1 cellular context compared by ENCODE assay signal in the genomic region with DNA sequence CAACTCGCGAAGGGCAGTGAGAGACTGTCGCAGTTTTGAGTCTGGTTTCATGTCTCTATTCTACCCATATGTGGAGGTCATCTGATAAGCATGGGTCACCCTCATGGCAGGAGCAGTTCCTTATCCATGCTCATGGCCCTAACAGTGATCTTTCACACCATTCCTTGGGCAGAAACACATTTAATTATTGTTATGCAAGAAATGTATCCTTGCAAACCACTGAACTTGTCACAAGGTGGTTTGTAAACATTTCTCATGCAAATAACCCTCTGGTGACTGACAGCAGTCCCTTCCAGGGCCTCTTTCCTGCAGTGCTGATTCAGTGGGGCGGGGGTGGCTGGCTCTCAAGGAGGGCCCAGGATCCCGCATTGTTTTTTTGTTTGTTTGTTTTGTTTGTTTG.
TF ChIP-seq lines count a peak whose summit lies in the region.

No MANE protein-coding gene starts in this region.

TF ChIP-seq in K562, 482 proteins besides CTCF, POLR2A, EP300 and RAD21 (continued from another document and continues in another):
- TF ChIP-seq, protein P1, sequence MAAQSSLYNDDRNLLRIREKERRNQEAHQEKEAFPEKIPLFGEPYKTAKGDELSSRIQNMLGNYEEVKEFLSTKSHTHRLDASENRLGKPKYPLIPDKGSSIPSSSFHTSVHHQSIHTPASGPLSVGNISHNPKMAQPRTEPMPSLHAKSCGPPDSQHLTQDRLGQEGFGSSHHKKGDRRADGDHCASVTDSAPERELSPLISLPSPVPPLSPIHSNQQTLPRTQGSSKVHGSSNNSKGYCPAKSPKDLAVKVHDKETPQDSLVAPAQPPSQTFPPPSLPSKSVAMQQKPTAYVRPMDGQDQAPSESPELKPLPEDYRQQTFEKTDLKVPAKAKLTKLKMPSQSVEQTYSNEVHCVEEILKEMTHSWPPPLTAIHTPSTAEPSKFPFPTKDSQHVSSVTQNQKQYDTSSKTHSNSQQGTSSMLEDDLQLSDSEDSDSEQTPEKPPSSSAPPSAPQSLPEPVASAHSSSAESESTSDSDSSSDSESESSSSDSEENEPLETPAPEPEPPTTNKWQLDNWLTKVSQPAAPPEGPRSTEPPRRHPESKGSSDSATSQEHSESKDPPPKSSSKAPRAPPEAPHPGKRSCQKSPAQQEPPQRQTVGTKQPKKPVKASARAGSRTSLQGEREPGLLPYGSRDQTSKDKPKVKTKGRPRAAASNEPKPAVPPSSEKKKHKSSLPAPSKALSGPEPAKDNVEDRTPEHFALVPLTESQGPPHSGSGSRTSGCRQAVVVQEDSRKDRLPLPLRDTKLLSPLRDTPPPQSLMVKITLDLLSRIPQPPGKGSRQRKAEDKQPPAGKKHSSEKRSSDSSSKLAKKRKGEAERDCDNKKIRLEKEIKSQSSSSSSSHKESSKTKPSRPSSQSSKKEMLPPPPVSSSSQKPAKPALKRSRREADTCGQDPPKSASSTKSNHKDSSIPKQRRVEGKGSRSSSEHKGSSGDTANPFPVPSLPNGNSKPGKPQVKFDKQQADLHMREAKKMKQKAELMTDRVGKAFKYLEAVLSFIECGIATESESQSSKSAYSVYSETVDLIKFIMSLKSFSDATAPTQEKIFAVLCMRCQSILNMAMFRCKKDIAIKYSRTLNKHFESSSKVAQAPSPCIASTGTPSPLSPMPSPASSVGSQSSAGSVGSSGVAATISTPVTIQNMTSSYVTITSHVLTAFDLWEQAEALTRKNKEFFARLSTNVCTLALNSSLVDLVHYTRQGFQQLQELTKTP (IDR thresholded peaks at IDR 0.05; ENCODE audit: low read depth in 1 of 2, partially characterized antibody in 2 of 2), result peak in 1 of 2 experiments; percentile 45
- TF ChIP-seq ESRRA (IDR thresholded peaks at IDR 0.05; ENCODE audit: borderline replicate concordance, low read depth) (peak; percentile 86), BRF1 (IDR thresholded peaks at IDR 0.05; ENCODE audit: borderline replicate concordance, extremely low read depth, insufficient read length) (no peak), NFE2 (IDR thresholded peaks at IDR 0.05; ENCODE audit: low read depth) (no peak), ARHGAP35 (IDR thresholded peaks at IDR 0.05; ENCODE audit: partially characterized antibody) (no peak), NFRKB (IDR thresholded peaks at IDR 0.05; ENCODE audit: low read depth) (no peak), CREM (IDR thresholded peaks at IDR 0.05; ENCODE audit: low read depth) (0 out of 2 replicates have a peak, but pooled peaks have one; percentile 10), TRIM24 (IDR thresholded peaks at IDR 0.05) (0 out of 4 replicates have a peak, but pooled peaks of 1 of the 2 experiments have one; percentile 26), HLTF (IDR thresholded peaks at IDR 0.05) (no peak), ZNF232 (CRISPR knock-in tag; IDR thresholded peaks at IDR 0.05) (no peak), BHLHE40 (IDR thresholded peaks at IDR 0.05; ENCODE audit: low read length) (peak; percentile 30; the same call in 1 of the 2 replicates), ZNF23 (CRISPR knock-in tag; IDR thresholded peaks at IDR 0.05) (no peak), ZZZ3 (IDR thresholded peaks at IDR 0.05) (no peak), NFYB (IDR thresholded peaks at IDR 0.05; ENCODE audit: extremely low read depth, insufficient read length) (no peak), RBM17 (IDR thresholded peaks at IDR 0.05; ENCODE audit: borderline replicate concordance, low read depth, low read length) (no peak), NR2C2 (CRISPR knock-in tag; IDR thresholded peaks at IDR 0.05) (no peak), NR2C2 (tag; IDR thresholded peaks at IDR 0.05) (peak; percentile 89), ZNF311 (CRISPR knock-in tag; IDR thresholded peaks at IDR 0.05) (peak; percentile 73; the same call in 1 of the 2 replicates), MYNN (IDR thresholded peaks at IDR 0.05) (no peak), MYNN (CRISPR knock-in tag; IDR thresholded peaks at IDR 0.05) (no peak), ZBTB8A (IDR thresholded peaks at IDR 0.05; ENCODE audit: partially characterized antibody) (no peak), ZNF124 (CRISPR knock-in tag; IDR thresholded peaks at IDR 0.05) (no peak), ZFP30 (CRISPR knock-in tag; IDR thresholded peaks at IDR 0.05; ENCODE audit: borderline replicate concordance) (no peak), RAD51 (IDR thresholded peaks at IDR 0.05; ENCODE audit: borderline replicate concordance, low read depth) (no peak), SMAD2 (IDR thresholded peaks at IDR 0.05; ENCODE audit: low read depth, low read length) (no peak), NR2C1 (IDR thresholded peaks at IDR 0.05) (peak; percentile 69), NR2C1 (tag; IDR thresholded peaks at IDR 0.05) (peak; percentile 89), ZNF584 (CRISPR knock-in tag; IDR thresholded peaks at IDR 0.05; ENCODE audit: low read depth) (0 out of 2 replicates have a peak, but pooled peaks have one; percentile 44), CHD1 (IDR thresholded peaks at IDR 0.05; ENCODE audit: low read length) (no peak), SMARCE1 (IDR thresholded peaks at IDR 0.05) (peak; percentile 51; the same call in 1 of the 2 replicates), JUNB (CRISPR knock-in tag; conservative IDR thresholded peaks at IDR 0.05) (no peak), ZNF445 (CRISPR knock-in tag; IDR thresholded peaks at IDR 0.05; ENCODE audit: low read depth) (peak; percentile 50; the same call in 1 of the 2 replicates), DIDO1 (tag; IDR thresholded peaks at IDR 0.05; ENCODE audit: low read depth) (peak; percentile 32; the same call in 1 of the 2 replicates), ATF7 (IDR thresholded peaks at IDR 0.05) (no peak), ILF3 (IDR thresholded peaks at IDR 0.05; ENCODE audit: borderline replicate concordance) (no peak), ZBED1 (IDR thresholded peaks at IDR 0.05) (no peak)
- TF ChIP-seq, protein P2, sequence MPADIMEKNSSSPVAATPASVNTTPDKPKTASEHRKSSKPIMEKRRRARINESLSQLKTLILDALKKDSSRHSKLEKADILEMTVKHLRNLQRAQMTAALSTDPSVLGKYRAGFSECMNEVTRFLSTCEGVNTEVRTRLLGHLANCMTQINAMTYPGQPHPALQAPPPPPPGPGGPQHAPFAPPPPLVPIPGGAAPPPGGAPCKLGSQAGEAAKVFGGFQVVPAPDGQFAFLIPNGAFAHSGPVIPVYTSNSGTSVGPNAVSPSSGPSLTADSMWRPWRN (IDR thresholded peaks at IDR 0.05; ENCODE audit: low read depth), result no peak
- TF ChIP-seq, protein P3, sequence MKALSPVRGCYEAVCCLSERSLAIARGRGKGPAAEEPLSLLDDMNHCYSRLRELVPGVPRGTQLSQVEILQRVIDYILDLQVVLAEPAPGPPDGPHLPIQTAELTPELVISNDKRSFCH (CRISPR knock-in tag; IDR thresholded peaks at IDR 0.05), result no peak
- TF ChIP-seq, protein P3 (tag; IDR thresholded peaks at IDR 0.05), result no peak
- TF ChIP-seq, protein P4, sequence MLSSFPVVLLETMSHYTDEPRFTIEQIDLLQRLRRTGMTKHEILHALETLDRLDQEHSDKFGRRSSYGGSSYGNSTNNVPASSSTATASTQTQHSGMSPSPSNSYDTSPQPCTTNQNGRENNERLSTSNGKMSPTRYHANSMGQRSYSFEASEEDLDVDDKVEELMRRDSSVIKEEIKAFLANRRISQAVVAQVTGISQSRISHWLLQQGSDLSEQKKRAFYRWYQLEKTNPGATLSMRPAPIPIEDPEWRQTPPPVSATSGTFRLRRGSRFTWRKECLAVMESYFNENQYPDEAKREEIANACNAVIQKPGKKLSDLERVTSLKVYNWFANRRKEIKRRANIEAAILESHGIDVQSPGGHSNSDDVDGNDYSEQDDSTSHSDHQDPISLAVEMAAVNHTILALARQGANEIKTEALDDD (IDR thresholded peaks at IDR 0.05), result peak; percentile 47; the same call in 1 of the 2 replicates
- TF ChIP-seq, protein P5, sequence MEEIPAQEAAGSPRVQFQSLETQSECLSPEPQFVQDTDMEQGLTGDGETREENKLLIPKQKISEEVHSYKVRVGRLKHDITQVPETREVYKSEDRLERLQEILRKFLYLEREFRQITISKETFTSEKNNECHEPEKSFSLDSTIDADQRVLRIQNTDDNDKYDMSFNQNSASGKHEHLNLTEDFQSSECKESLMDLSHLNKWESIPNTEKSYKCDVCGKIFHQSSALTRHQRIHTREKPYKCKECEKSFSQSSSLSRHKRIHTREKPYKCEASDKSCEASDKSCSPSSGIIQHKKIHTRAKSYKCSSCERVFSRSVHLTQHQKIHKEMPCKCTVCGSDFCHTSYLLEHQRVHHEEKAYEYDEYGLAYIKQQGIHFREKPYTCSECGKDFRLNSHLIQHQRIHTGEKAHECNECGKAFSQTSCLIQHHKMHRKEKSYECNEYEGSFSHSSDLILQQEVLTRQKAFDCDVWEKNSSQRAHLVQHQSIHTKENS (CRISPR knock-in tag; IDR thresholded peaks at IDR 0.05), result no peak
- TF ChIP-seq, protein P6, sequence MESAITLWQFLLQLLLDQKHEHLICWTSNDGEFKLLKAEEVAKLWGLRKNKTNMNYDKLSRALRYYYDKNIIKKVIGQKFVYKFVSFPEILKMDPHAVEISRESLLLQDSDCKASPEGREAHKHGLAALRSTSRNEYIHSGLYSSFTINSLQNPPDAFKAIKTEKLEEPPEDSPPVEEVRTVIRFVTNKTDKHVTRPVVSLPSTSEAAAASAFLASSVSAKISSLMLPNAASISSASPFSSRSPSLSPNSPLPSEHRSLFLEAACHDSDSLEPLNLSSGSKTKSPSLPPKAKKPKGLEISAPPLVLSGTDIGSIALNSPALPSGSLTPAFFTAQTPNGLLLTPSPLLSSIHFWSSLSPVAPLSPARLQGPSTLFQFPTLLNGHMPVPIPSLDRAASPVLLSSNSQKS (CRISPR knock-in tag; IDR thresholded peaks at IDR 0.05), result no peak
- TF ChIP-seq, protein P7, sequence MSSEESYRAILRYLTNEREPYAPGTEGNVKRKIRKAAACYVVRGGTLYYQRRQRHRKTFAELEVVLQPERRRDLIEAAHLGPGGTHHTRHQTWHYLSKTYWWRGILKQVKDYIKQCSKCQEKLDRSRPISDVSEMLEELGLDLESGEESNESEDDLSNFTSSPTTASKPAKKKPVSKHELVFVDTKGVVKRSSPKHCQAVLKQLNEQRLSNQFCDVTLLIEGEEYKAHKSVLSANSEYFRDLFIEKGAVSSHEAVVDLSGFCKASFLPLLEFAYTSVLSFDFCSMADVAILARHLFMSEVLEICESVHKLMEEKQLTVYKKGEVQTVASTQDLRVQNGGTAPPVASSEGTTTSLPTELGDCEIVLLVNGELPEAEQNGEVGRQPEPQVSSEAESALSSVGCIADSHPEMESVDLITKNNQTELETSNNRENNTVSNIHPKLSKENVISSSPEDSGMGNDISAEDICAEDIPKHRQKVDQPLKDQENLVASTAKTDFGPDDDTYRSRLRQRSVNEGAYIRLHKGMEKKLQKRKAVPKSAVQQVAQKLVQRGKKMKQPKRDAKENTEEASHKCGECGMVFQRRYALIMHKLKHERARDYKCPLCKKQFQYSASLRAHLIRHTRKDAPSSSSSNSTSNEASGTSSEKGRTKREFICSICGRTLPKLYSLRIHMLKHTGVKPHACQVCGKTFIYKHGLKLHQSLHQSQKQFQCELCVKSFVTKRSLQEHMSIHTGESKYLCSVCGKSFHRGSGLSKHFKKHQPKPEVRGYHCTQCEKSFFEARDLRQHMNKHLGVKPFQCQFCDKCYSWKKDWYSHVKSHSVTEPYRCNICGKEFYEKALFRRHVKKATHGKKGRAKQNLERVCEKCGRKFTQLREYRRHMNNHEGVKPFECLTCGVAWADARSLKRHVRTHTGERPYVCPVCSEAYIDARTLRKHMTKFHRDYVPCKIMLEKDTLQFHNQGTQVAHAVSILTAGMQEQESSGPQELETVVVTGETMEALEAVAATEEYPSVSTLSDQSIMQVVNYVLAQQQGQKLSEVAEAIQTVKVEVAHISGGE (CRISPR knock-in tag; IDR thresholded peaks at IDR 0.05), result no peak
- TF ChIP-seq, protein P8, sequence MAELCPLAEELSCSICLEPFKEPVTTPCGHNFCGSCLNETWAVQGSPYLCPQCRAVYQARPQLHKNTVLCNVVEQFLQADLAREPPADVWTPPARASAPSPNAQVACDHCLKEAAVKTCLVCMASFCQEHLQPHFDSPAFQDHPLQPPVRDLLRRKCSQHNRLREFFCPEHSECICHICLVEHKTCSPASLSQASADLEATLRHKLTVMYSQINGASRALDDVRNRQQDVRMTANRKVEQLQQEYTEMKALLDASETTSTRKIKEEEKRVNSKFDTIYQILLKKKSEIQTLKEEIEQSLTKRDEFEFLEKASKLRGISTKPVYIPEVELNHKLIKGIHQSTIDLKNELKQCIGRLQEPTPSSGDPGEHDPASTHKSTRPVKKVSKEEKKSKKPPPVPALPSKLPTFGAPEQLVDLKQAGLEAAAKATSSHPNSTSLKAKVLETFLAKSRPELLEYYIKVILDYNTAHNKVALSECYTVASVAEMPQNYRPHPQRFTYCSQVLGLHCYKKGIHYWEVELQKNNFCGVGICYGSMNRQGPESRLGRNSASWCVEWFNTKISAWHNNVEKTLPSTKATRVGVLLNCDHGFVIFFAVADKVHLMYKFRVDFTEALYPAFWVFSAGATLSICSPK (IDR thresholded peaks at IDR 0.05; ENCODE audit: borderline replicate concordance), result no peak
- TF ChIP-seq, protein P9, sequence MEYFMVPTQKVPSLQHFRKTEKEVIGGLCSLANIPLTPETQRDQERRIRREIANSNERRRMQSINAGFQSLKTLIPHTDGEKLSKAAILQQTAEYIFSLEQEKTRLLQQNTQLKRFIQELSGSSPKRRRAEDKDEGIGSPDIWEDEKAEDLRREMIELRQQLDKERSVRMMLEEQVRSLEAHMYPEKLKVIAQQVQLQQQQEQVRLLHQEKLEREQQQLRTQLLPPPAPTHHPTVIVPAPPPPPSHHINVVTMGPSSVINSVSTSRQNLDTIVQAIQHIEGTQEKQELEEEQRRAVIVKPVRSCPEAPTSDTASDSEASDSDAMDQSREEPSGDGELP (CRISPR knock-in tag; IDR thresholded peaks at IDR 0.05; ENCODE audit: borderline replicate concordance), result peak; percentile 27; the same call in 1 of the 2 replicates
